ENCODE assay signal across 13 cellular contexts in genomic region chr19:1284293-1284978, GRCh38. TPM values are rescaled to one million over a fixed set of nuclear protein-coding genes. Genes with fewer than 3 reads are reported as not detected.
DNase-seq lines count a peak whose midpoint lies in the region; ATAC-seq, FAIRE-seq and TF ChIP-seq lines count a peak whose summit lies in the region.
"Had no signal": no experiment of that assay in that cellular context is flagged by ENCODE, and none has a peak within 500 bp of the region (broad histone marks: within the 10 kb centered on the region; RNA-seq: fewer than 3 reads in every experiment).

No MANE protein-coding gene starts in this region.

- peaks cover 23% of the 10 kb centered on the region for H3K27me3 Mint-ChIP-seq in activated naive CD8-positive, alpha-beta T cell treated with anti-CD3 and anti-CD28 coated beads, Interleukin-2, amount 10 ng/mL, durations not matched to agents 7 days and 5 days
- peaks cover 27% of the 10 kb centered on the region for H3K27me3 Mint-ChIP-seq in activated naive CD8-positive, alpha-beta T cell treated with anti-CD3 and anti-CD28 coated beads, Interleukin-2, amount 50 U/mL, for 24 hours
- peaks cover 38 to 51% of the 10 kb centered on the region in 2 donors for H3K27me3 Mint-ChIP-seq in stimulated activated naive B cell treated with anti-CD40 and anti-IgM and Interleukin-4, amounts not matched to agents 10 μg/mL and 1 μg/mL and 100 μg/mL, for 72 hours

- FAIRE-seq in kidney (lab: Jason Lieb, UNC), result no peak
- FAIRE-seq: GM12891 had no signal

- TF ChIP-seq CTCF in VCaP (conservative IDR thresholded peaks at IDR 0.05), result no peak
- no peak for TF ChIP-seq CTCF in kidney (IDR thresholded peaks at IDR 0.05; ENCODE audit: borderline replicate concordance, extremely low read depth, insufficient read depth)

- POLR2A ChIA-PET in activated naive CD8-positive, alpha-beta T cell treated with anti-CD3 and anti-CD28 coated beads, Interleukin-2, amount 10 ng/mL, durations not matched to agents 7 days and 5 days (lab: Charles Lee), result interaction anchor here (0.6 to 2.4 kb wide), 2 partner anchors 15 to 25 kb away, joined by 7 to 9 read pairs; partner anchors contain the start of gene CIRBP

- peaks cover 8% of the 10 kb centered on the region for H3K4me1 Mint-ChIP-seq in activated naive CD8-positive, alpha-beta T cell treated with anti-CD3 and anti-CD28 coated beads, Interleukin-2, amount 10 ng/mL, durations not matched to agents 7 days and 5 days
- H3K4me1 Mint-ChIP-seq in activated naive CD8-positive, alpha-beta T cell treated with anti-CD3 and anti-CD28 coated beads, Interleukin-2, amount 50 U/mL, for 24 hours, result peaks cover 5% of the 10 kb centered on the region
- H3K4me1 Mint-ChIP-seq in stimulated activated naive B cell treated with anti-CD40 and anti-IgM and Interleukin-4, amounts not matched to agents 10 μg/mL and 1 μg/mL and 100 μg/mL, for 72 hours, result peaks cover 20 to 24% of the 10 kb centered on the region in 2 donors

- H3K9me3 ChIP-seq in kidney (ENCODE audit: control insufficient read depth in 1 of 2, low read length in 2 of 2), result no peaks in the 10 kb centered on the region

- H3K27ac ChIP-seq in VCaP, result 0 out of 2 replicates have a peak overlapping the region, but pooled peaks have one; percentile 3
- H3K27ac ChIP-seq in kidney (ENCODE audit: low read depth in 2 of 2, low read length in 2 of 2), result no peak overlapping the region

- peaks cover 2% of the 10 kb centered on the region for H3K36me3 Mint-ChIP-seq in activated naive CD8-positive, alpha-beta T cell treated with anti-CD3 and anti-CD28 coated beads, Interleukin-2, amount 10 ng/mL, durations not matched to agents 7 days and 5 days
- H3K36me3 Mint-ChIP-seq in activated naive CD8-positive, alpha-beta T cell treated with anti-CD3 and anti-CD28 coated beads, Interleukin-2, amount 50 U/mL, for 24 hours (ENCODE audit: low read depth), result peaks cover 5% of the 10 kb centered on the region
- peaks cover 12 to 16% of the 10 kb centered on the region in 2 donors for H3K36me3 Mint-ChIP-seq in stimulated activated naive B cell treated with anti-CD40 and anti-IgM and Interleukin-4, amounts not matched to agents 10 μg/mL and 1 μg/mL and 100 μg/mL, for 72 hours

- H3K36me3 ChIP-seq in kidney (ENCODE audit: control insufficient read depth in 1 of 2, insufficient read depth in 2 of 2, low read length in 2 of 2), result peaks cover 0 to under 1% of the 10 kb centered on the region in 2 donors

- ATAC-seq in activated naive CD8-positive, alpha-beta T cell treated with anti-CD3 and anti-CD28 coated beads, Interleukin-2, amount 10 ng/mL, durations not matched to agents 7 days and 5 days (ENCODE audit: low read depth), result no peak
- no peak for ATAC-seq in activated naive CD8-positive, alpha-beta T cell treated with anti-CD3 and anti-CD28 coated beads, Interleukin-2, amount 50 U/mL, for 24 hours
- ATAC-seq in stimulated activated naive B cell treated with anti-CD40 and anti-IgM and Interleukin-4, amounts not matched to agents 10 μg/mL and 1 μg/mL and 100 μg/mL, for 72 hours (replicated peaks), result no peak
- ATAC-seq in GM21515 (IDR thresholded peaks at IDR 0.05; ENCODE audit: unreplicated experiment), result no peak
- no peak for ATAC-seq in GM19455 (IDR thresholded peaks at IDR 0.05; ENCODE audit: unreplicated experiment)

- H3K4me3 ChIP-seq in kidney (ENCODE audit: low read length in 2 of 2), result no peak overlapping the region

- H3K9me3 Mint-ChIP-seq in activated naive CD8-positive, alpha-beta T cell treated with anti-CD3 and anti-CD28 coated beads, Interleukin-2, amount 10 ng/mL, durations not matched to agents 7 days and 5 days, result no peaks in the 10 kb centered on the region
- H3K9me3 Mint-ChIP-seq in activated naive CD8-positive, alpha-beta T cell treated with anti-CD3 and anti-CD28 coated beads, Interleukin-2, amount 50 U/mL, for 24 hours, result no peaks in the 10 kb centered on the region
- no peaks in the 10 kb centered on the region for H3K9me3 Mint-ChIP-seq in stimulated activated naive B cell treated with anti-CD40 and anti-IgM and Interleukin-4, amounts not matched to agents 10 μg/mL and 1 μg/mL and 100 μg/mL, for 72 hours

- no peaks in the 10 kb centered on the region for H3K4me1 ChIP-seq in kidney (ENCODE audit: control insufficient read depth in 1 of 2, insufficient read depth in 1 of 2, low read depth in 1 of 2, low read length in 2 of 2)

- H3K4me3 Mint-ChIP-seq in activated naive CD8-positive, alpha-beta T cell treated with anti-CD3 and anti-CD28 coated beads, Interleukin-2, amount 10 ng/mL, durations not matched to agents 7 days and 5 days, result no peak overlapping the region
- H3K4me3 Mint-ChIP-seq in activated naive CD8-positive, alpha-beta T cell treated with anti-CD3 and anti-CD28 coated beads, Interleukin-2, amount 50 U/mL, for 24 hours, result no peak overlapping the region
- H3K4me3 Mint-ChIP-seq in stimulated activated naive B cell treated with anti-CD40 and anti-IgM and Interleukin-4, amounts not matched to agents 10 μg/mL and 1 μg/mL and 100 μg/mL, for 72 hours, result peak overlapping the region; percentile 54 to 66

- DNase-seq in activated naive CD8-positive, alpha-beta T cell treated with anti-CD3 and anti-CD28 coated beads, Interleukin-2, amount 10 ng/mL, durations not matched to agents 7 days and 5 days, result peak; percentile 34
- DNase-seq in activated naive CD8-positive, alpha-beta T cell treated with anti-CD3 and anti-CD28 coated beads, Interleukin-2, amount 50 U/mL, for 24 hours, result no peak
- DNase-seq in kidney (peak; percentile 56), NCI-H345 (lab: John Stamatoyannopoulos, UW) (no peak)
- DNase-seq in stimulated activated naive B cell treated with anti-CD40 and anti-IgM and Interleukin-4, amounts not matched to agents 10 μg/mL and 1 μg/mL and 100 μg/mL, for 72 hours, result no peak
- DNase-seq: activated CD4-positive, alpha-beta T cell treated with anti-CD3 and anti-CD28 coated beads for 4 hours; stimulated activated CD4-positive, alpha-beta T cell treated with anti-CD3 and anti-CD28 coated beads, Interleukin-2, amount 100 ng/mL, for 24 hours had no signal

- intact Hi-C loops in kidney (cut with DNase I), result no loop called here

- no peak overlapping the region for H3K9ac ChIP-seq in kidney (ENCODE audit: low read length in 2 of 2)

- H3K27ac Mint-ChIP-seq in activated naive CD8-positive, alpha-beta T cell treated with anti-CD3 and anti-CD28 coated beads, Interleukin-2, amount 10 ng/mL, durations not matched to agents 7 days and 5 days, result peak overlapping the region; percentile 21
- H3K27ac Mint-ChIP-seq in activated naive CD8-positive, alpha-beta T cell treated with anti-CD3 and anti-CD28 coated beads, Interleukin-2, amount 50 U/mL, for 24 hours, result no peak overlapping the region
- peak overlapping the region; percentile 38 for H3K27ac Mint-ChIP-seq in stimulated activated naive B cell treated with anti-CD40 and anti-IgM and Interleukin-4, amounts not matched to agents 10 μg/mL and 1 μg/mL and 100 μg/mL, for 72 hours

RNA-seq across cellular contexts. Expression of gene EFNA2, which starts 1.2 kb away (rescaled TPM):
- total RNA-seq in activated naive CD8-positive, alpha-beta T cell treated with anti-CD3 and anti-CD28 coated beads, Interleukin-2, amount 10 ng/mL, durations not matched to agents 7 days and 5 days, result not detected
- total RNA-seq in kidney, result not detected
- polyA plus RNA-seq in kidney (ENCODE audit: insufficient read depth, low read depth, low replicate concordance), result not detected
- total RNA-seq: mesenteric fat pad, OCI-LY7 had no signal

RNA-seq across cellular contexts. Expression of gene FAM174C, which starts 9.1 kb away (rescaled TPM):
- total RNA-seq in activated naive CD8-positive, alpha-beta T cell treated with anti-CD3 and anti-CD28 coated beads, Interleukin-2, amount 10 ng/mL, durations not matched to agents 7 days and 5 days, result 10 to 100 TPM; 44.5 to 48.3 TPM
- 35.3 TPM for total RNA-seq in kidney
- 94.7 TPM for polyA plus RNA-seq in kidney (ENCODE audit: insufficient read depth, low read depth, low replicate concordance)

RNA-seq across cellular contexts. Expression of gene CIRBP, which starts 15.3 kb away (rescaled TPM):
- total RNA-seq in activated naive CD8-positive, alpha-beta T cell treated with anti-CD3 and anti-CD28 coated beads, Interleukin-2, amount 10 ng/mL, durations not matched to agents 7 days and 5 days, result 100 to 1,000 TPM; 327 to 342 TPM
- total RNA-seq in kidney, result 533 TPM
- polyA plus RNA-seq in kidney (ENCODE audit: insufficient read depth, low read depth, low replicate concordance), result 408 TPM

RNA-seq across cellular contexts. Expression of gene MIDN, which starts 36.1 kb away (rescaled TPM):
- total RNA-seq in activated naive CD8-positive, alpha-beta T cell treated with anti-CD3 and anti-CD28 coated beads, Interleukin-2, amount 10 ng/mL, durations not matched to agents 7 days and 5 days, result 10 to 100 TPM; 75.2 to 80.7 TPM
- total RNA-seq in kidney, result 205 TPM
- 21.3 TPM for polyA plus RNA-seq in kidney (ENCODE audit: insufficient read depth, low read depth, low replicate concordance)

RNA-seq across cellular contexts. Expression of gene ATP5F1D, which starts 42.9 kb away (rescaled TPM):
- total RNA-seq in activated naive CD8-positive, alpha-beta T cell treated with anti-CD3 and anti-CD28 coated beads, Interleukin-2, amount 10 ng/mL, durations not matched to agents 7 days and 5 days, result 100 to 1,000 TPM; 157 to 161 TPM
- 183 TPM for total RNA-seq in kidney
- polyA plus RNA-seq in kidney (ENCODE audit: insufficient read depth, low read depth, low replicate concordance), result 641 TPM

Comparison
In these comparisons a context has a peak if more than half of its experiments do, and no peak if none do; other contexts are left out.
1. DNase-seq: peak in activated naive CD8-positive, alpha-beta T cell treated with anti-CD3 and anti-CD28 coated beads, Interleukin-2, amount 10 ng/mL, durations not matched to agents 7 days and 5 days (single experiment) and kidney (single experiment); none in activated naive CD8-positive, alpha-beta T cell treated with anti-CD3 and anti-CD28 coated beads, Interleukin-2, amount 50 U/mL, for 24 hours (single experiment), stimulated activated naive B cell treated with anti-CD40 and anti-IgM and Interleukin-4, amounts not matched to agents 10 μg/mL and 1 μg/mL and 100 μg/mL, for 72 hours (single experiment) and NCI-H345 (single experiment).
2. H3K4me3 Mint-ChIP-seq: peak in stimulated activated naive B cell treated with anti-CD40 and anti-IgM and Interleukin-4, amounts not matched to agents 10 μg/mL and 1 μg/mL and 100 μg/mL, for 72 hours (2 of 2); none in activated naive CD8-positive, alpha-beta T cell treated with anti-CD3 and anti-CD28 coated beads, Interleukin-2, amount 10 ng/mL, durations not matched to agents 7 days and 5 days (single experiment) and activated naive CD8-positive, alpha-beta T cell treated with anti-CD3 and anti-CD28 coated beads, Interleukin-2, amount 50 U/mL, for 24 hours (single experiment).